ENCODE assay signal across 9 cellular contexts in the genomic region with DNA sequence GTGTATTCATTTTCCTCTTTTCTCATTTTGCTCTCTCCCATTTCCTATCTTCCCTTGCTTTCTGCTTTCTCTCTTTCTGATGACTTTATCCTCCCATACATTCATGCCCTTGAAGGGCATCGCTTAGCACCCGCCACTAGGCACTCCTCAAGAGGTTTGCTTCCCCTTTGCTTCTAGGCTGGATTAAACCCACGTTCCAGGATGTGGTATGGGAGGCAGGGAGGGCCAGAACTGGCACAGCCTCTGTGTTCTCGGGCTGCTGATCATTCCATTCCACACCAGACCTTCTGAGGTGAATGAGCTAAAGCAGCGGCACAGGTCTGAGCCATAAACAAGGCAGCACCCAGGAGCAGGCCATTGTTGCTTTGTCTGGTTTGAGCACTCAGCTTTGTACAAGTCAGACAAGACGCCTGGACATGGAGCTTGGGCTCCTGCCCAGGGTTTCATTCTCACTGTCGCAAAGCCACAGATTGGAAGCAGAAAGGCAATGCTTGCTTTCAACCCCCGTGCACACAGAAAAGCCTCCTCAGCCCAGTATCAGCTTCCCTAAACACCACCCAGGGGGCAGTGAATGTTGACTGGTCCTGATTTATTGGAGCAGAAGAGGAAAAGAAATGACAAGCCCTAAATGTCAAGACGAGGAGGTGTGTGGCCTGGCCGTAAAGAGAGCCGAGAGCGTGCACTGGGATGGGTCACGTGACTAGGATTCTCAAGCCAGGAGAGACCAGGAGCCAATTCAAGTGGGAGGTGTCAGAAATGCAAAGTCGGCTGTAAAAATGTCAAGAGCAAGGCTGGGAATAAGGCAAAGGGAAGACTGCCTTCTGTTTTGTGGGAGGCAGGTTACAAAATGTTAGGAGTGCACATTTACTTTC.
DNase-seq lines count a peak whose midpoint lies in the region; ATAC-seq, FAIRE-seq and TF ChIP-seq lines count a peak whose summit lies in the region.
"Had no signal": no experiment of that assay in that cellular context is flagged by ENCODE, and none has a peak within 500 bp of the region (broad histone marks: within the 10 kb centered on the region; RNA-seq: fewer than 3 reads in every experiment).

No MANE protein-coding gene starts in this region.

- H3K9me3 ChIP-seq in endothelial cell of umbilical vein (replicated peaks; ENCODE audit: control insufficient read depth, insufficient read depth, low read length) (no peaks in the 10 kb centered on the region), mucosa of rectum (ENCODE audit: control insufficient read depth in 2 of 2, low read length in 2 of 2) (no peaks in the 10 kb centered on the region)

- no TSS peak for BruUV-seq in endothelial cell of umbilical vein (replicated peaks; lab: Mats Ljungman, UMichigan)

- intact Hi-C loops in endothelial cell of umbilical vein (cut with micrococcal nuclease): no loop called here

- peak overlapping the region; percentile 45 for H3K4me3 Mint-ChIP-seq in type B pancreatic cell

- CTCF ChIA-PET in endothelial cell of umbilical vein (lab: Charles Lee): interaction anchor here (1.1 to 1.7 kb wide), 3 partner anchors 10 to 68 kb away, joined by 3 read pairs; no protein-coding TSS in a partner anchor

- H3K9me1 ChIP-seq in endothelial cell of umbilical vein (replicated peaks; ENCODE audit: control insufficient read depth, extremely low read depth, insufficient read depth, low read length): no peaks in the 10 kb centered on the region

- H3K27me3 ChIP-seq in endothelial cell of umbilical vein (ENCODE audit: control insufficient read depth in 2 of 2, insufficient read depth in 2 of 2, low read length in 2 of 2) (no peaks in the 10 kb centered on the region), mucosa of rectum (ENCODE audit: control insufficient read depth in 2 of 2, insufficient read depth in 2 of 2, low read length in 2 of 2) (no peaks in the 10 kb centered on the region)

- TF ChIP-seq POLR2A in endothelial cell of umbilical vein (IDR thresholded peaks at IDR 0.05; ENCODE audit: low read depth, low read length): no peak

- no peaks in the 10 kb centered on the region for H3K36me3 Mint-ChIP-seq in type B pancreatic cell

- POLR2A ChIA-PET in endothelial cell of umbilical vein (lab: Charles Lee): no interaction called here

- dilution Hi-C loops in endothelial cell of umbilical vein (cut with MboI; ENCODE audit: extremely low pct_ligation_motif_present, low sequenced_read_pairs): no loop called here

- H3K4me1 ChIP-seq in endothelial cell of umbilical vein (ENCODE audit: control insufficient read depth, extremely low read depth, insufficient read depth, low read length): peaks cover 3% of the 10 kb centered on the region
- H3K4me1 ChIP-seq in mucosa of rectum (ENCODE audit: control insufficient read depth in 2 of 2, insufficient read depth in 2 of 2, low read length in 2 of 2): peaks cover 9 to 19% of the 10 kb centered on the region in 2 donors

- H3K36me3 ChIP-seq in endothelial cell of umbilical vein (ENCODE audit: control insufficient read depth in 2 of 2, extremely low read depth in 1 of 2, insufficient read depth in 2 of 2, low read length in 2 of 2) (no peaks in the 10 kb centered on the region), mucosa of rectum (ENCODE audit: control insufficient read depth in 2 of 2, insufficient read depth in 2 of 2, low read length in 2 of 2) (no peaks in the 10 kb centered on the region)

- no peaks in the 10 kb centered on the region for H3K79me2 ChIP-seq in endothelial cell of umbilical vein (ENCODE audit: control insufficient read depth, insufficient read depth, low read length)

- H3K27me3 Mint-ChIP-seq in type B pancreatic cell: no peaks in the 10 kb centered on the region

- no peaks in the 10 kb centered on the region for H4K20me1 ChIP-seq in endothelial cell of umbilical vein (replicated peaks; ENCODE audit: control insufficient read depth, extremely low read depth, insufficient read depth, low read length)

- H3K4me3 ChIP-seq in endothelial cell of umbilical vein (replicated peaks in 1 of 3; ENCODE audit: insufficient read depth in 1 of 3, low read depth in 1 of 3, low read length in 3 of 3): no peak overlapping the region
- H3K4me3 ChIP-seq in mucosa of rectum (ENCODE audit: low read length in 2 of 2): peak overlapping the region; percentile 17 to 51

- H3K27ac ChIP-seq in endothelial cell of umbilical vein (ENCODE audit: insufficient read depth, low read depth, low read length) (no peak overlapping the region), mucosa of rectum (ENCODE audit: low read depth in 2 of 2, low read length in 2 of 2) (peak overlapping the region; percentile 5 to 41)
- H3K27ac ChIP-seq: epithelial cell of prostate had no signal

- H3K9ac ChIP-seq in endothelial cell of umbilical vein (replicated peaks; ENCODE audit: extremely low read depth, insufficient read depth, low read length): no peak overlapping the region
- peak overlapping the region in 1 of 2 donors; percentile 7 for H3K9ac ChIP-seq in mucosa of rectum (ENCODE audit: low read depth in 1 of 2, low read length in 2 of 2)

- peak; percentile 36 for DNase-seq in NCI-H446 treated with DMSO at 0.1 percent for 48 hours (lab: John Stamatoyannopoulos, UW)
- peak; percentile 9 for DNase-seq in endothelial cell of umbilical vein (ENCODE audit: low read depth, low spot score)
- DNase-seq in type B pancreatic cell (ENCODE audit: extremely low spot score, unreplicated experiment): no peak

- H3K9me3 Mint-ChIP-seq in type B pancreatic cell: no peaks in the 10 kb centered on the region

- H3K4me2 ChIP-seq in endothelial cell of umbilical vein (ENCODE audit: insufficient read depth, low read length): no peak overlapping the region

- TF ChIP-seq CTCF in endothelial cell of umbilical vein (IDR thresholded peaks at IDR 0.05; ENCODE audit: extremely low read depth in 1 of 2, insufficient read depth in 1 of 2, low read depth in 1 of 2, low read length in 2 of 2) (no peak), type B pancreatic cell (conservative IDR thresholded peaks at IDR 0.05) (no peak)

- peaks cover 15% of the 10 kb centered on the region for H3K4me1 Mint-ChIP-seq in type B pancreatic cell (ENCODE audit: unreplicated experiment)

- no peak for FAIRE-seq in endothelial cell of umbilical vein (lab: Jason Lieb, UNC)
- FAIRE-seq: TTC549 had no signal

- H2AFZ ChIP-seq in endothelial cell of umbilical vein (ENCODE audit: low read depth, low read length): peak overlapping the region; percentile 49

- H3K27ac Mint-ChIP-seq in type B pancreatic cell: peak overlapping the region; percentile 17

- ATAC-seq in HG02678 (IDR thresholded peaks at IDR 0.05; ENCODE audit: unreplicated experiment) (no peak), GM21360 (IDR thresholded peaks at IDR 0.05; ENCODE audit: unreplicated experiment) (no peak), HG02623 (IDR thresholded peaks at IDR 0.05; ENCODE audit: unreplicated experiment) (no peak)

TF ChIP-seq in endothelial cell of umbilical vein, 7 proteins besides CTCF, POLR2A, EP300 and RAD21:
- TF ChIP-seq POLR2AphosphoS5 (IDR thresholded peaks at IDR 0.05; ENCODE audit: insufficient read depth, low read depth, low read length): no peak
- TF ChIP-seq EZH2 (IDR thresholded peaks at IDR 0.05; ENCODE audit: borderline replicate concordance, low read depth, low read length, severe bottlenecking): no peak
- TF ChIP-seq JUN (IDR thresholded peaks at IDR 0.05; ENCODE audit: borderline replicate concordance, insufficient read depth, insufficient read length, low read depth): no peak
- no peak for TF ChIP-seq FOS (IDR thresholded peaks at IDR 0.05; ENCODE audit: borderline replicate concordance, insufficient read depth, low read length)
- no peak for TF ChIP-seq MYC (IDR thresholded peaks at IDR 0.05; ENCODE audit: low read depth, low read length)
- no peak for TF ChIP-seq GATA2 (IDR thresholded peaks at IDR 0.05; ENCODE audit: insufficient read depth, insufficient read length, low read depth, low read length)
- TF ChIP-seq, protein P1, sequence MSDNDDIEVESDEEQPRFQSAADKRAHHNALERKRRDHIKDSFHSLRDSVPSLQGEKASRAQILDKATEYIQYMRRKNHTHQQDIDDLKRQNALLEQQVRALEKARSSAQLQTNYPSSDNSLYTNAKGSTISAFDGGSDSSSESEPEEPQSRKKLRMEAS (IDR thresholded peaks at IDR 0.05; ENCODE audit: insufficient read depth, insufficient read length): no peak

Comparison
In these comparisons a context has a peak if more than half of its experiments do, and no peak if none do; other contexts are left out.
1. H3K4me3 ChIP-seq: peak in mucosa of rectum (2 of 2); none in endothelial cell of umbilical vein (0 of 3).